ENCODE assay signal across 11 cellular contexts in the genomic region with DNA sequence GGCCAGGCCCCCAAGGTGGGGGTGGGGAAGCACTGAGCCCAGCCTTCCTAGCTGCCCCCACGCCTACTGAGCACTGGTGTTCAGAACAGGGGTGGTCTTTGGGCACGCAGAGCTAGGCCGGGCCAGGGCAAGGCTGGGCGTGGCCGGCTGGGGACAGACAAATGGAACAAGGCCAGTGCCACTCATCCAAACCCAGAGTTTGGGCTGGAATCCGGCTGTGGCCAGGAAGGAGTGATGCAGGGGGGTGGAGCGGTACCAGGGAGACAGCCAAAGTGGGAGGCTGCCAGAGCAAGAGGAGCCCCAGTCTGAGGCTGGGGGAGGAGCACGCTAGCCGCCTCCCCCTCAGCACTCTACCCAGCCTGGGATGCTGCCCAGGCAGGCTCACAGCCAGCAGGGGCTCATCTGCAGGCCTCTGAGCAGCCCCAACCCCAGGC. TPM values are rescaled to one million over a fixed set of nuclear protein-coding genes. Genes with fewer than 3 reads are reported as not detected.
DNase-seq lines count a peak whose midpoint lies in the region; ATAC-seq and TF ChIP-seq lines count a peak whose summit lies in the region.
"Had no signal": no experiment of that assay in that cellular context is flagged by ENCODE, and none has a peak within 500 bp of the region (broad histone marks: within the 10 kb centered on the region; RNA-seq: fewer than 3 reads in every experiment).

No MANE protein-coding gene starts in this region.

- H3K4me3 Mint-ChIP-seq in natural killer cell, result no peak overlapping the region

- intact Hi-C loops in natural killer cell (cut with micrococcal nuclease), result no loop called here

- peaks cover 9 to 12% of the 10 kb centered on the region in 2 donors for H3K4me1 Mint-ChIP-seq in natural killer cell

- no peak for ATAC-seq in natural killer cell
- no peak for ATAC-seq in GM21717 (IDR thresholded peaks at IDR 0.05; ENCODE audit: unreplicated experiment)

- peak; percentile 77 for DNase-seq in AG08396 (ENCODE audit: low spot score)
- DNase-seq in amygdala (lab: John Stamatoyannopoulos, UW), result peak in 46 of 56 donors; percentile 29 to 89 (median 68)
- DNase-seq in globus pallidus (ENCODE audit: low spot score), result peak; percentile 77
- DNase-seq in nucleus accumbens (lab: John Stamatoyannopoulos, UW), result peak in 45 of 56 donors; percentile 27 to 85 (median 63)
- no peak for DNase-seq in activated CD4-positive, alpha-beta T cell treated with anti-CD3 and anti-CD28 coated beads, Interleukin-2, amount 50 U/mL, for 4 hours
- no peak for DNase-seq in AML-193 (lab: John Stamatoyannopoulos, UW)
- no peak for DNase-seq in natural killer cell
- DNase-seq: NCI-H1105 treated with DMSO at 0.1 percent for 48 hours; SHP77; stimulated activated CD4-positive, alpha-beta T cell treated with anti-CD3 and anti-CD28 coated beads, Interleukin-15, amount 100 ng/mL, for 24 hours had no signal

- H3K27ac Mint-ChIP-seq in natural killer cell, result no peak overlapping the region

- H3K36me3 Mint-ChIP-seq in natural killer cell, result no peaks in the 10 kb centered on the region

- TF ChIP-seq CTCF in natural killer cell (IDR thresholded peaks at IDR 0.05), result no peak

- H3K27me3 Mint-ChIP-seq in natural killer cell (ENCODE audit: low read depth in 2 of 2), result no peaks in the 10 kb centered on the region

- no peaks in the 10 kb centered on the region for H3K9me3 Mint-ChIP-seq in natural killer cell

RNA-seq across cellular contexts. Expression of gene TP53I13, which starts 9.3 kb away (rescaled TPM):
- 100 to 1,000 TPM; 122 to 148 (median 148) TPM for total RNA-seq in natural killer cell

RNA-seq across cellular contexts. Expression of gene ABHD15, which starts 11.0 kb away (rescaled TPM):
- total RNA-seq in natural killer cell, result 10 to 100 TPM; 31.7 to 33.8 (median 33.1) TPM

RNA-seq across cellular contexts. Expression of gene GIT1, which starts 11.7 kb away (rescaled TPM):
- 10 to 100 TPM; 39.4 to 61.4 (median 54.6) TPM for total RNA-seq in natural killer cell

RNA-seq across cellular contexts. Expression of gene ANKRD13B, which starts 15.1 kb away (rescaled TPM):
- total RNA-seq in natural killer cell, result 1 to 10 TPM; 2.3 to 6.6 (median 4.0) TPM

RNA-seq across cellular contexts. Expression of gene CORO6, which starts 44.9 kb away (rescaled TPM):
- 10 to 100 TPM in 1 of 3 donors, 1 to 10 TPM in 2; 2.4 to 18.7 (median 3.9) TPM for total RNA-seq in natural killer cell

Comparison
In these comparisons a context has a peak if more than half of its experiments do, and no peak if none do; other contexts are left out.
1. DNase-seq: peak in AG08396 (single experiment), amygdala (46 of 56), globus pallidus (single experiment) and nucleus accumbens (45 of 56); none in activated CD4-positive, alpha-beta T cell treated with anti-CD3 and anti-CD28 coated beads, Interleukin-2, amount 50 U/mL, for 4 hours (0 of 2), AML-193 (0 of 2) and natural killer cell (single experiment).